Comparison of ENCODE assay signal across 12 cellular contexts in the genomic region with DNA sequence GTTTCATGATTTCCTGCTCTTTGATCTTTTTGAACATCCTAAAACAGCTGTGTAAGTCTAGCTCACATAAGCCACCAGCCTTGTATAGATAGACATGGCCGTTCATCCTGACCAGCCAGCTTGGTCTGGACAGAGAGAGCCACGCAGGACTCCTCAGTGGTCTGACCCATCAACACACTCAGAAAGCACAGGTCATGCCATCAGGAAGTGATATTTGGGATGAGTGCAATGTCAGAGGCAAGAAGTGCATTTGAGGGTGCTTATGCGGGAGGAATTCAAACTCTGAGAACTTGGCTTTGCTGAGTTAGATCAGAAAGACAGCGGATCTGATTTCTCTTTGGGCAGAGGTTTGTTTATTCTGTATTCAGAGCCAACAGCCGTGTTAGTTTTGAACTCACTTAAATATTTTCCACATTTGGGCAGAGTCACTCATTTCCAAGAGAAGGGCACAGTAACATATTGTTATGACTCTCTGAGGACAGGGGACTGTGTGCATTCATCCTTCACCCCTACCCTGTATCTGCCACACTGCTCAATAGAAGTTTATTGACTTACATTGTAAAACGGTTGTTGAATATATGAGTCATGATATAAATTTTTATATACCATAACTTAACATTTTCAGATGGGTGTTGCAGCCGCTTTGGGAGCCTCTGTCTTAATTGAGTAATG.
"Had no signal": no experiment of that assay in that cellular context is flagged by ENCODE, and none has a peak within 500 bp of the region (broad histone marks: within the 10 kb centered on the region; RNA-seq: fewer than 3 reads in every experiment).

No MANE protein-coding gene starts in this region.

- H3K27me3 ChIP-seq: ovary had no signal

- H3K4me3 ChIP-seq: lung, ovary, spleen had no signal

- H3K36me3 ChIP-seq: ovary, spleen had no signal

- DNase-seq: activated CD4-positive, CD25-positive, alpha-beta regulatory T cell; activated gamma-delta T cell treated with Interleukin-2 at 50 U/mL for 16 hours; activated naive CD8-positive, alpha-beta T cell treated with anti-CD3 and anti-CD28 coated beads, Interleukin-2, amount 10 ng/mL, durations not matched to agents 7 days and 5 days; activated T-cell treated with anti-CD3 and anti-CD28 coated beads, Interleukin-2, amount 50 U/mL, for 48 hours; effector memory CD4-positive, alpha-beta T cell; foreskin melanocyte; immature natural killer cell; naive B cell; ovary; spleen; stimulated activated CD4-positive, alpha-beta T cell treated with anti-CD3 and anti-CD28 coated beads, Interleukin-1b, Interleukin-23, amount 100 ng/mL, for 48 hours had no signal

- H3K27ac ChIP-seq: ovary, spleen had no signal

- H3K9me3 ChIP-seq: ovary, spleen had no signal
